In genomic region chr22:39359659-39360195, GRCh38 we compare ENCODE assay signal across 14 cellular contexts.
"Had no signal": no experiment of that assay in that cellular context is flagged by ENCODE, and none has a peak within 500 bp of the region (broad histone marks: within the 10 kb centered on the region; RNA-seq: fewer than 3 reads in every experiment).

No MANE protein-coding gene starts in this region.

- H3K4me1 ChIP-seq: colonic mucosa, right lobe of liver had no signal

- H3K4me3 Mint-ChIP-seq: natural killer cell treated with Interleukin-12 subunit alpha and Interleukin-12 subunit beta and Interleukin-15 and Interleukin-18, amount 100 ng/mL, for 72 hours; stimulated activated naive CD8-positive, alpha-beta T cell treated with anti-CD3 and anti-CD28 coated beads, Interleukin-15, amount 100 ng/mL, for 72 hours; T-helper 2 cell treated with Interferon-gamma antibody and Interleukin-4, amounts not matched to agents 5 μg/mL and 100 μg/mL, for 36 hours had no signal

- ATAC-seq: activated CD4-positive, CD25-positive, alpha-beta regulatory T cell treated with anti-CD3 and anti-CD28 coated beads, Interleukin-2, amount 50 U/mL, for 24 hours; foreskin keratinocyte; natural killer cell treated with Interleukin-12 subunit alpha and Interleukin-12 subunit beta and Interleukin-15 and Interleukin-18, amount 100 ng/mL, for 72 hours; psoas muscle; right lobe of liver; stimulated activated naive CD8-positive, alpha-beta T cell treated with anti-CD3 and anti-CD28 coated beads, Interleukin-15, amount 100 ng/mL, for 72 hours had no signal

- H3K27me3 Mint-ChIP-seq: natural killer cell treated with Interleukin-12 subunit alpha and Interleukin-12 subunit beta and Interleukin-15 and Interleukin-18, amount 100 ng/mL, for 72 hours; stimulated activated naive CD8-positive, alpha-beta T cell treated with anti-CD3 and anti-CD28 coated beads, Interleukin-15, amount 100 ng/mL, for 72 hours had no signal

- H3K36me3 Mint-ChIP-seq: natural killer cell treated with Interleukin-12 subunit alpha and Interleukin-12 subunit beta and Interleukin-15 and Interleukin-18, amount 100 ng/mL, for 72 hours had no signal

- H3K9me3 Mint-ChIP-seq: natural killer cell treated with Interleukin-12 subunit alpha and Interleukin-12 subunit beta and Interleukin-15 and Interleukin-18, amount 100 ng/mL, for 72 hours; stimulated activated naive CD8-positive, alpha-beta T cell treated with anti-CD3 and anti-CD28 coated beads, Interleukin-15, amount 100 ng/mL, for 72 hours; T-helper 2 cell treated with Interferon-gamma antibody and Interleukin-4, amounts not matched to agents 5 μg/mL and 100 μg/mL, for 36 hours had no signal

- DNase-seq: activated naive CD4-positive, alpha-beta T cell treated with anti-CD3 and anti-CD28 coated beads, Interleukin-2, amount 50 U/mL, for 16 hours; activated T-cell treated with anti-CD3 and anti-CD28 coated beads for 4 hours; colonic mucosa; foreskin keratinocyte; right lobe of liver; stimulated activated naive CD8-positive, alpha-beta T cell treated with anti-CD3 and anti-CD28 coated beads, Interleukin-15, amount 100 ng/mL, for 72 hours; SW 1271 had no signal

- H3K4me1 Mint-ChIP-seq: stimulated activated naive CD8-positive, alpha-beta T cell treated with anti-CD3 and anti-CD28 coated beads, Interleukin-15, amount 100 ng/mL, for 72 hours had no signal

- H3K9me3 ChIP-seq: colonic mucosa, psoas muscle, right lobe of liver, thoracic aorta had no signal

- H3K27ac Mint-ChIP-seq: natural killer cell treated with Interleukin-12 subunit alpha and Interleukin-12 subunit beta and Interleukin-15 and Interleukin-18, amount 100 ng/mL, for 72 hours; stimulated activated naive CD8-positive, alpha-beta T cell treated with anti-CD3 and anti-CD28 coated beads, Interleukin-15, amount 100 ng/mL, for 72 hours; T-helper 2 cell treated with Interferon-gamma antibody and Interleukin-4, amounts not matched to agents 5 μg/mL and 100 μg/mL, for 36 hours had no signal

- H3K36me3 ChIP-seq: cardiac muscle cell, colonic mucosa, right lobe of liver, thoracic aorta had no signal

- H3K4me3 ChIP-seq: cardiac muscle cell, colonic mucosa, psoas muscle, right lobe of liver, smooth muscle cell, thoracic aorta had no signal

- H3K27me3 ChIP-seq: cardiac muscle cell, colonic mucosa, foreskin keratinocyte, right lobe of liver had no signal

- H3K27ac ChIP-seq: cardiac muscle cell, colonic mucosa, foreskin keratinocyte, psoas muscle, right lobe of liver, thoracic aorta had no signal

- H3K4me2 ChIP-seq: smooth muscle cell had no signal
